ENCODE assay signal across 8 cellular contexts in genomic region chr1:156747737-156748669, GRCh38. TPM values are rescaled to one million over a fixed set of nuclear protein-coding genes. Genes with fewer than 3 reads are reported as not detected.
DNase-seq lines count a peak whose midpoint lies in the region; ATAC-seq, FAIRE-seq and TF ChIP-seq lines count a peak whose summit lies in the region.

No MANE protein-coding gene starts in this region.

- H3K4me1 ChIP-seq in left ventricle myocardium inferior (peaks cover 84% of the 10 kb centered on the region), small intestine (ENCODE audit: control insufficient read depth in 2 of 2, insufficient read depth in 1 of 2, low read depth in 1 of 2, low read length in 1 of 2) (peaks cover 12 to 18% of the 10 kb centered on the region in 2 donors)

- DNase-seq in HFF-Myc (ENCODE audit: extremely low read depth, low read depth) = no peak
- no peak for DNase-seq in left ventricle myocardium inferior
- no peak for DNase-seq in small intestine
- no peak for DNase-seq in NCI-H128 (lab: John Stamatoyannopoulos, UW; ENCODE audit: unreplicated experiment)
- no peak for DNase-seq in globus pallidus (ENCODE audit: low spot score)
- no peak for DNase-seq in SHP77 treated with DMSO at 0.1 percent for 48 hours (lab: John Stamatoyannopoulos, UW)

- H3K27me3 ChIP-seq in left ventricle myocardium inferior (ENCODE audit: low read depth) (no peaks in the 10 kb centered on the region), small intestine (ENCODE audit: control insufficient read depth in 2 of 2, insufficient read depth in 2 of 2, low read length in 2 of 2) (no peaks in the 10 kb centered on the region)

- WGBS in small intestine, 3 donors = 3 to 7% (median 6%) methylated on average over 8 of the region's 8 CpGs

- ATAC-seq in HG03108 (IDR thresholded peaks at IDR 0.05; ENCODE audit: unreplicated experiment) = no peak

- intact Hi-C loops in left ventricle myocardium inferior (cut with micrococcal nuclease) = no loop called here

- H3K9me3 ChIP-seq in left ventricle myocardium inferior (replicated peaks) (no peaks in the 10 kb centered on the region), small intestine (ENCODE audit: control insufficient read depth, low read depth) (no peaks in the 10 kb centered on the region)

- TF ChIP-seq CTCF in HFF-Myc (IDR thresholded peaks at IDR 0.05; ENCODE audit: low read depth, low read length, missing control alignments) = no peak
- TF ChIP-seq CTCF in VCaP (conservative IDR thresholded peaks at IDR 0.05) = no peak
- no peak for TF ChIP-seq CTCF in left ventricle myocardium inferior (IDR thresholded peaks at IDR 0.05; ENCODE audit: borderline replicate concordance)

- H3K36me3 ChIP-seq in left ventricle myocardium inferior (peaks cover 20% of the 10 kb centered on the region), small intestine (ENCODE audit: control insufficient read depth in 2 of 2, insufficient read depth in 2 of 2, low read length in 2 of 2) (peaks cover 10 to 15% of the 10 kb centered on the region in 2 donors)

- H3K27ac ChIP-seq in VCaP = peak overlapping the region; percentile 97
- H3K27ac ChIP-seq in left ventricle myocardium inferior (replicated peaks) = peak overlapping the region; percentile 98
- H3K27ac ChIP-seq in small intestine (ENCODE audit: low read depth in 1 of 2, low read length in 1 of 2) = peak overlapping the region; percentile 94 to 98

- FAIRE-seq in small intestine (lab: Jason Lieb, UNC) = no peak

- peak overlapping the region; percentile 94 for H3K4me3 ChIP-seq in HFF-Myc (replicated peaks; ENCODE audit: low read depth, low read length)
- peak overlapping the region; percentile 99 for H3K4me3 ChIP-seq in left ventricle myocardium inferior
- H3K4me3 ChIP-seq in small intestine (ENCODE audit: low read depth in 1 of 2, low read length in 2 of 2) = peak overlapping the region in 1 of 2 donors; percentile 99

RNA-seq across cellular contexts. Expression of gene HDGF, which starts 3.5 kb away (rescaled TPM):
- total RNA-seq in left ventricle myocardium inferior = 145 TPM
- 100 to 1,000 TPM; 273 to 308 (median 280) TPM for polyA plus RNA-seq in small intestine

RNA-seq across cellular contexts. Expression of gene MRPL24, which starts 7.1 kb away (rescaled TPM):
- total RNA-seq in left ventricle myocardium inferior = 92.1 TPM
- polyA plus RNA-seq in small intestine = 100 to 1,000 TPM in 1 of 3 donors, 10 to 100 TPM in 2; 57.7 to 102 (median 59.2) TPM

RNA-seq across cellular contexts. Expression of gene PRCC, which starts 19.3 kb away (rescaled TPM):
- 36.3 TPM for total RNA-seq in left ventricle myocardium inferior
- polyA plus RNA-seq in small intestine = 10 to 100 TPM; 45.2 to 55.0 (median 50.5) TPM

RNA-seq across cellular contexts. Expression of gene ISG20L2, which starts 19.4 kb away (rescaled TPM):
- total RNA-seq in left ventricle myocardium inferior = 11.5 TPM
- 10 to 100 TPM; 12.5 to 16.6 (median 13.2) TPM for polyA plus RNA-seq in small intestine

RNA-seq across cellular contexts. Expression of gene METTL25B, which starts 19.7 kb away (rescaled TPM):
- total RNA-seq in left ventricle myocardium inferior = 18.1 TPM
- 10 to 100 TPM; 27.8 to 79.8 (median 41.1) TPM for polyA plus RNA-seq in small intestine
